In the genomic region with DNA sequence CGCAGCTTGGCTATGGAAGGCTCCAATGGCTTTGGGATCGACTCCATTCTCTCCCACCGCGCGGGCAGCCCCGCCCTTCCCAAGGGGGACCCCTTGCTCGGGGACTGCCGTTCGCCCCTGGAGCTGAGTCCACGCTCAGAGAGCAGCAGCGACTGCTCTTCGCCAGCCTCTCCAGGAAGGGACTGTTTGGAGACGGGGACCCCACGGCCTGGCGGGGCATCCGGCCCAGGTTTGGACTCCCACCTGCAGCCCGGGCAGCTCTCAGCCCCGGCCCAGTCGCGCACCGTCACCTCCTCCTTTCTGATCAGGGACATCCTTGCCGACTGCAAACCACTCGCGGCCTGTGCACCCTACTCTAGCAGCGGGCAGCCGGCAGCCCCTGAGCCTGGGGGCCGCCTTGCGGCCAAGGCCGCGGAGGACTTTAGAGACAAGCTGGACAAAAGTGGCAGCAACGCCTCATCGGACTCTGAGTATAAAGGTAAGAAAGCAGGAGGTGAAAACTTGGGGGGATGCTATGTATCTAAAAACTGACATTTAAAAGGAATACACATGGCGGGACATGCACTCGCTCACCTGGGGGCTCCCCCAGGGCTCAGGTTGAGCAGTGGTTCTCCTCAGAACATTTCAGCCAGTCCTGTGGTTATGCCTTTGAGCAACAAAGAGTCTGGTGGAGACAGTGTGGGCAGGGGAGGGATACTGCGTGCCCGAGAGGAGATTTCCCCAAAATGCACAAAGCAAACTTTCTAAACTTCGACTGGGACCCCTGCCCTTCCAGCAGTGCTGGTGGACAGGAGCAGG, we compare ENCODE assay signal across 1 cellular context.
TF ChIP-seq lines count a peak whose summit lies in the region.

No MANE protein-coding gene starts in this region.

TF ChIP-seq in GM23338, 12 proteins besides CTCF, POLR2A, EP300 and RAD21 (continued from another document):
- no peak for TF ChIP-seq ZNF462 (CRISPR knock-in tag; IDR thresholded peaks at IDR 0.05)
TF ChIP-seq in GM23338: peak in this region for 2.
